Comparison of ENCODE assay signal across 16 cellular contexts in genomic region chr4:169716677-169717076, GRCh38. TPM values are rescaled to one million over a fixed set of nuclear protein-coding genes. Genes with fewer than 3 reads are reported as not detected.
DNase-seq lines count a peak whose midpoint lies in the region; TF ChIP-seq lines count a peak whose summit lies in the region.
"Had no signal": no experiment of that assay in that cellular context is flagged by ENCODE, and none has a peak within 500 bp of the region (broad histone marks: within the 10 kb centered on the region; RNA-seq: fewer than 3 reads in every experiment).

No MANE protein-coding gene starts in this region.

- H3K36me3 ChIP-seq in brain microvascular endothelial cell (replicated peaks), result peaks cover 3% of the 10 kb centered on the region

- no peak overlapping the region for H3K27ac Mint-ChIP-seq in HFFc6
- no peak overlapping the region for H3K27ac Mint-ChIP-seq in mesothelial cell of epicardium
- H3K27ac Mint-ChIP-seq: IgD-negative memory B cell had no signal

- no peak for TF ChIP-seq CTCF in brain microvascular endothelial cell (IDR thresholded peaks at IDR 0.05; ENCODE audit: low read depth, low read length, missing control alignments)
- no peak for TF ChIP-seq CTCF in HFFc6 (IDR thresholded peaks at IDR 0.05)
- TF ChIP-seq CTCF in mesothelial cell of epicardium (IDR thresholded peaks at IDR 0.05; ENCODE audit: unreplicated experiment), result no peak

- H3K36me3 Mint-ChIP-seq in HFFc6 (ENCODE audit: low read depth), result peaks cover 11% of the 10 kb centered on the region; the same call in 1 of the 2 replicates
- H3K36me3 Mint-ChIP-seq in mesothelial cell of epicardium, result peaks cover 13% of the 10 kb centered on the region
- H3K36me3 Mint-ChIP-seq: IgD-negative memory B cell had no signal

- H3K4me3 Mint-ChIP-seq in HFFc6, result no peak overlapping the region
- H3K4me3 Mint-ChIP-seq in mesothelial cell of epicardium, result no peak overlapping the region
- H3K4me3 Mint-ChIP-seq: CD8-positive, alpha-beta memory T cell; IgD-negative memory B cell had no signal

- no peaks in the 10 kb centered on the region for H3K27me3 ChIP-seq in brain microvascular endothelial cell (replicated peaks)
- H3K27me3 ChIP-seq: BLaER1 had no signal

- in situ Hi-C loops in brain microvascular endothelial cell (cut with HindIII; ENCODE audit: low pct_ligation_motif_present, low sequenced_read_pairs), result no loop called here

- DNase-seq in EH (ENCODE audit: low read depth) (peak; percentile 22), M059J (ENCODE audit: low read depth) (peak; percentile 9), brain microvascular endothelial cell (peak; percentile 3), hepatic stellate cell (ENCODE audit: low spot score) (peak; percentile 7), NCI-H446 treated with DMSO at 0.1 percent for 48 hours (lab: John Stamatoyannopoulos, UW) (no peak), HFFc6 (no peak), mesothelial cell of epicardium (ENCODE audit: low spot score in 2 of 2, unreplicated experiment in 2 of 2) (no peak), CD1c-positive myeloid dendritic cell (ENCODE audit: extremely low spot score) (no peak)
- DNase-seq: CD8-positive, alpha-beta memory T cell; DMS79 treated with DMSO at 0.1 percent for 48 hours; NCI-H1105 treated with DMSO at 0.1 percent for 48 hours; NCI-H187; NCI-H2171; NCI-H748 treated with DMSO at 0.1 percent for 48 hours had no signal

- H3K27ac ChIP-seq in brain microvascular endothelial cell, result no peak overlapping the region
- H3K27ac ChIP-seq: BLaER1 had no signal

- peaks cover 20% of the 10 kb centered on the region for H3K4me1 Mint-ChIP-seq in HFFc6 (ENCODE audit: low read depth)
- H3K4me1 Mint-ChIP-seq in mesothelial cell of epicardium, result no peaks in the 10 kb centered on the region
- H3K4me1 Mint-ChIP-seq: CD8-positive, alpha-beta memory T cell; IgD-negative memory B cell had no signal

- H3K9me3 Mint-ChIP-seq in HFFc6, result no peaks in the 10 kb centered on the region
- no peaks in the 10 kb centered on the region for H3K9me3 Mint-ChIP-seq in mesothelial cell of epicardium
- H3K9me3 Mint-ChIP-seq: CD8-positive, alpha-beta memory T cell; IgD-negative memory B cell had no signal

- H3K27me3 Mint-ChIP-seq in HFFc6 (ENCODE audit: insufficient read depth) (no peaks in the 10 kb centered on the region), mesothelial cell of epicardium (ENCODE audit: low read depth) (no peaks in the 10 kb centered on the region)
- H3K27me3 Mint-ChIP-seq: CD8-positive, alpha-beta memory T cell; IgD-negative memory B cell had no signal

- H3K4me3 ChIP-seq in brain microvascular endothelial cell (ENCODE audit: low read depth, low read length), result no peak overlapping the region
- H3K4me3 ChIP-seq: BLaER1 had no signal

RNA-seq across cellular contexts. Expression of gene HPF1, which starts 41.1 kb away (rescaled TPM):
- 24.6 and 52.0 TPM in 2 replicates for total RNA-seq in M059J (2014; rRNA removed; shearing (Covaris generic))
- 10 to 100 TPM; 25.5 to 33.9 (median 31.0) TPM for total RNA-seq in HFFc6 (2021; fragmentation: NEBNext Ultra II Directional; extraction: Animal tissue kit (Norgen Biotek cat#: 25700))
- 27.0 to 31.2 TPM (median 28.4 TPM) in 3 replicates for total RNA-seq in mesothelial cell of epicardium

Comparison
In these comparisons a context has a peak if more than half of its experiments do, and no peak if none do; other contexts are left out.
1. DNase-seq: peak in EH (single experiment), M059J (single experiment), brain microvascular endothelial cell (single experiment) and hepatic stellate cell (single experiment); none in NCI-H446 treated with DMSO at 0.1 percent for 48 hours (single experiment), HFFc6 (single experiment), mesothelial cell of epicardium (0 of 2) and CD1c-positive myeloid dendritic cell (single experiment).